In the genomic region with DNA sequence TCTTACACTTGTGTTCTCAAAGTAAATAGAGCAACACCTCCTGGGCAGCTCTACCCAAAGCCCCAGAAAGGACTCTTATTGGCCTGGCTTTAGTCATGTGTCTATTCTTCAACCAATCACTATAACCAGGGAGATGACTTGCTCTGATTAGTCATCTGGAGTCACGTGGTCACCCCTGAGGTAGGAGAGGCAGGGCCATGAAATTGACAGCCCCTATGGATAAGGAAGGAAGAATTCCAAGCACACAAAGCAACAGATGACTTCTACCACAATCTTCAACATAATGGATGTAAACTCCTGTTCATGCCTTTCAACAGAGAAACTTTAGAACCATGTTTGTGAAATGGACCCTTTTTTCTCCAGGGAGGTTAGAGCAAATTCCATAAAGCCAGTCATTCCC, we compare ENCODE assay signal across 24 cellular contexts. TPM values are rescaled to one million over a fixed set of nuclear protein-coding genes. Genes with fewer than 3 reads are reported as not detected.
"Had no signal": no experiment of that assay in that cellular context is flagged by ENCODE, and none has a peak within 500 bp of the region (broad histone marks: within the 10 kb centered on the region; RNA-seq: fewer than 3 reads in every experiment).

No MANE protein-coding gene starts in this region.

- ATAC-seq: activated T-cell treated with anti-CD3 and anti-CD28 coated beads, Interleukin-2, amount 50 U/mL, for 4 hours; Panc1 had no signal

- DNase-seq: activated CD4-positive, alpha-beta memory T cell treated with anti-CD3 and anti-CD28 coated beads for 36 hours; activated CD4-positive, alpha-beta T cell treated with anti-CD3 and anti-CD28 coated beads, Interleukin-2, amount 10 ng/mL, durations not matched to agents 7 days and 5 days; activated CD4-positive, CD25-positive, alpha-beta regulatory T cell; activated CD8-positive, alpha-beta memory T cell treated with anti-CD3 and anti-CD28 coated beads for 24 hours; activated effector memory CD4-positive, alpha-beta T cell treated with anti-CD3 and anti-CD28 coated beads, Interleukin-2, amount 50 U/mL, for 16 hours; activated naive CD4-positive, alpha-beta T cell treated with Interleukin-2 at 50 U/mL for 16 hours; activated T-cell treated with anti-CD3 and anti-CD28 coated beads, Interleukin-2, amount 50 U/mL, for 4 hours; amygdala; cortex of kidney; NCI-H1092 treated with DMSO at 0.1 percent for 48 hours; NCI-H1436 treated with DMSO at 0.1 percent for 48 hours; NCI-H187 treated with DMSO at 0.1 percent for 48 hours; NCI-H2081 treated with DMSO at 0.1 percent for 48 hours; NCI-H510A treated with DMSO at 0.1 percent for 48 hours; NCI-H69; NK-92 treated with Interleukin-12 subunit alpha and Interleukin-12 subunit beta, amount 100 ng/mL, for 24 hours; OCI-M1; SHP77; T-helper 9 cell had no signal

- H3K27ac ChIP-seq: VCaP had no signal

- FAIRE-seq: astrocyte had no signal

RNA-seq across cellular contexts. Expression of gene EYA2, which starts 24.6 kb away (rescaled TPM):
- total RNA-seq: activated CD4-positive, alpha-beta memory T cell treated with anti-CD3 and anti-CD28 coated beads for 36 hours; activated CD4-positive, alpha-beta T cell treated with anti-CD3 and anti-CD28 coated beads, Interleukin-2, amount 10 ng/mL, durations not matched to agents 7 days and 5 days; activated T-cell treated with anti-CD3 and anti-CD28 coated beads, Interleukin-2, amount 50 U/mL, for 4 hours; MCF 10A; SK-MEL-5 had no signal
